ENCODE assay signal across 1 cellular context in the genomic region with DNA sequence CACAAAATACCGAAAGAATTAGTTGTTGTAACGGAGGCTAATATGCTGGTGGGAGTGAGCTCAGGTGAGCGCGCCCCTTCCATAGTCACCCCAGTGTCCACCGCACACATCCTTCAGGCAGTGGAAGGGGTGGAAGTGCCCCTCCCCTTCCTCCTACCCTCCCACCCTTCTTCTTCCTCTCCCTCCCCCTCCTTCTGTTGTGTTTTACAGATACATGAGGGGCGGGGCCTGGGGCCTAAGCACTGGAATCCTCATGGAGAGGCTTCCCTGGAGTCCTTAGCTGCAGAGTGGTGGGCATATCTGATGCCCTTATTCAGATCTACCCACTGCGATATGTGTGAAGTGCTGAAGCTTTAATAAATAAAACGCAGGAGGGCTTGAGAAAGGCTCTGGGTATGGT.
TF ChIP-seq lines count a peak whose summit lies in the region.

No MANE protein-coding gene starts in this region.

TF ChIP-seq in IMR-90, 13 proteins besides CTCF, POLR2A, EP300 and RAD21 (continued from another document):
- TF ChIP-seq, protein P1, sequence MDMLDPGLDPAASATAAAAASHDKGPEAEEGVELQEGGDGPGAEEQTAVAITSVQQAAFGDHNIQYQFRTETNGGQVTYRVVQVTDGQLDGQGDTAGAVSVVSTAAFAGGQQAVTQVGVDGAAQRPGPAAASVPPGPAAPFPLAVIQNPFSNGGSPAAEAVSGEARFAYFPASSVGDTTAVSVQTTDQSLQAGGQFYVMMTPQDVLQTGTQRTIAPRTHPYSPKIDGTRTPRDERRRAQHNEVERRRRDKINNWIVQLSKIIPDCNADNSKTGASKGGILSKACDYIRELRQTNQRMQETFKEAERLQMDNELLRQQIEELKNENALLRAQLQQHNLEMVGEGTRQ (IDR thresholded peaks at IDR 0.05; ENCODE audit: low read depth, low read length) = no peak
- TF ChIP-seq CEBPB (IDR thresholded peaks at IDR 0.05; ENCODE audit: low read depth, low read length) (no peak), RFX5 (IDR thresholded peaks at IDR 0.05; ENCODE audit: low read depth, low read length) (no peak)
TF ChIP-seq in IMR-90: peak in this region for 0.
